In genomic region chr4:128191115-128191897, GRCh38 we compare ENCODE assay signal across 8 cellular contexts.
A peak's percentile ranks its signal among the peaks of the same experiment; 100 is the strongest.
DNase-seq lines count a peak whose midpoint lies in the region; ATAC-seq and TF ChIP-seq lines count a peak whose summit lies in the region.

No MANE protein-coding gene starts in this region.

- no peak for TF ChIP-seq POLR2A in GM18505 (IDR thresholded peaks at IDR 0.05; ENCODE audit: borderline replicate concordance, extremely low read depth, insufficient read depth, insufficient read length)

- H3K79me2 ChIP-seq in ACC112 (ENCODE audit: control insufficient read depth, insufficient read depth, low read length, unreplicated experiment) = no peaks in the 10 kb centered on the region

- peak overlapping the region; percentile 16 for H2AFZ ChIP-seq in ACC112 (ENCODE audit: low read length, unreplicated experiment)

- in situ Hi-C loops in brain microvascular endothelial cell (cut with HindIII; ENCODE audit: low pct_ligation_motif_present, low sequenced_read_pairs) = no loop called here

- DNase-seq in NCI-H1694 treated with DMSO at 0.1 percent for 48 hours (lab: John Stamatoyannopoulos, UW) = peak; percentile 56
- DNase-seq in UCSD-AML1 (lab: John Stamatoyannopoulos, UW; ENCODE audit: unreplicated experiment) = peak; percentile 28
- DNase-seq in brain microvascular endothelial cell = peak; percentile 69
- peak; percentile 78 for DNase-seq in iPS-NIHi7 (ENCODE audit: extremely low spot score)
- DNase-seq in stimulated activated CD4-positive, alpha-beta T cell treated with anti-CD3 and anti-CD28 coated beads, Interleukin-1b, Interleukin-23, amount 100 ng/mL, for 1 hour (ENCODE audit: low read depth in 2 of 2) = peak; percentile 25 to 37

- ATAC-seq in GM18505 (IDR thresholded peaks at IDR 0.05; ENCODE audit: unreplicated experiment) (peak; percentile 99), HG02943 (IDR thresholded peaks at IDR 0.05; ENCODE audit: low read depth, unreplicated experiment) (peak; percentile 98)

- H3K36me3 ChIP-seq in ACC112 (ENCODE audit: insufficient read depth, low read length) (no peaks in the 10 kb centered on the region), brain microvascular endothelial cell (replicated peaks) (no peaks in the 10 kb centered on the region)

- H3K27me3 ChIP-seq in ACC112 (ENCODE audit: insufficient read depth, low read length) (no peaks in the 10 kb centered on the region), brain microvascular endothelial cell (replicated peaks) (no peaks in the 10 kb centered on the region)

- H3K27ac ChIP-seq in ACC112 (ENCODE audit: low read depth, low read length) (no peak overlapping the region), brain microvascular endothelial cell (no peak overlapping the region)

- H3K4me3 ChIP-seq in ACC112 (ENCODE audit: low read depth, low read length) (no peak overlapping the region), brain microvascular endothelial cell (ENCODE audit: low read depth, low read length) (no peak overlapping the region)

- TF ChIP-seq CTCF in brain microvascular endothelial cell (IDR thresholded peaks at IDR 0.05; ENCODE audit: low read depth, low read length, missing control alignments) = peak; percentile 86

- peaks cover 8% of the 10 kb centered on the region for H3K4me1 ChIP-seq in ACC112 (ENCODE audit: control insufficient read depth, insufficient read depth, low read length, unreplicated experiment)

Comparison
In these comparisons a context has a peak if more than half of its experiments do, and no peak if none do; other contexts are left out.
1. DNase-seq: peak in every context shown above with its lines; median percentile 78 in iPS-NIHi7; 69 in brain microvascular endothelial cell; 56 in NCI-H1694 treated with DMSO at 0.1 percent for 48 hours; 31 in stimulated activated CD4-positive, alpha-beta T cell treated with anti-CD3 and anti-CD28 coated beads, Interleukin-1b, Interleukin-23, amount 100 ng/mL, for 1 hour; 28 in UCSD-AML1.